Comparison of ENCODE assay signal across 16 cellular contexts in the genomic region with DNA sequence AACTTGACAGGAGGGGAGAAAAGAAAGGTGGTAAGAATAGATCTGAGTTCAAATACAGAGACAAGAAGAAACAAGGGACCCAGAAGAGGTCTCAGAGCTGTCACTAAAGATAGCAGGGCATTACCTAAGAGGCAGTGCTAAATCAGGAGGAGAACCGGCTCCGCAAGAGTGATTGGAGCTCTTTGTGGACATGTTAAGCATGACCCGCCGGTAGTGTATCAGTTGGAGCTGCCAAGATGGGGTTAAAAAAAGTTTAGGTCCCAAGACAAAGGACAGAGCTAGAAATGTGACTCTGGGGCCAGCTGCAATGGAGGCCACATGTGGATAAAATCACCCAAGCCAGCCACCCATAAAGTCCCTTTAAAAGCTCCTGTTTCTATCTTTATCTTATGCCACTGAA.
"Had no signal": no experiment of that assay in that cellular context is flagged by ENCODE, and none has a peak within 500 bp of the region (broad histone marks: within the 10 kb centered on the region; RNA-seq: fewer than 3 reads in every experiment).

No MANE protein-coding gene starts in this region.

- H3K4me3 ChIP-seq: breast epithelium, esophagus squamous epithelium, testis had no signal

- ATAC-seq: activated T-cell treated with anti-CD3 and anti-CD28 coated beads, Interleukin-2, amount 50 U/mL, for 4 hours; foreskin keratinocyte; left lobe of liver; stimulated activated naive CD8-positive, alpha-beta T cell treated with anti-CD3 and anti-CD28 coated beads, Interleukin-15, amount 100 ng/mL, for 72 hours had no signal

- H3K27me3 ChIP-seq: breast epithelium, esophagus squamous epithelium, foreskin keratinocyte, neutrophil, testis had no signal

- H3K4me1 ChIP-seq: breast epithelium, testis had no signal

- H3K27ac ChIP-seq: breast epithelium, foreskin keratinocyte, neutrophil, testis had no signal

- DNase-seq: activated CD4-positive, alpha-beta memory T cell treated with anti-CD3 and anti-CD28 coated beads for 36 hours; activated effector memory CD4-positive, alpha-beta T cell treated with anti-CD3 and anti-CD28 coated beads, Interleukin-2, amount 50 U/mL, for 16 hours; activated naive CD8-positive, alpha-beta T cell treated with anti-CD3 and anti-CD28 coated beads, Interleukin-2, amount 10 ng/mL, durations not matched to agents 7 days and 5 days; activated T-cell treated with anti-CD3 and anti-CD28 coated beads, Interleukin-2, amount 50 U/mL, for 4 hours; anterior cingulate cortex; esophagus squamous epithelium; foreskin keratinocyte; head of caudate nucleus; mesendoderm; stimulated activated CD4-positive, alpha-beta T cell treated with anti-CD3 and anti-CD28 coated beads, Interleukin-2, amount 100 ng/mL, for 48 hours; stimulated activated naive CD8-positive, alpha-beta T cell treated with anti-CD3 and anti-CD28 coated beads, Interleukin-15, amount 100 ng/mL, for 72 hours; T-helper 9 cell; testis had no signal

- H3K9me3 ChIP-seq: breast epithelium, esophagus squamous epithelium, neutrophil, testis had no signal
